Comparison of ENCODE assay signal across 28 cellular contexts in genomic region chr1:193265716-193266115, GRCh38.
DNase-seq lines count a peak whose midpoint lies in the region; ATAC-seq and TF ChIP-seq lines count a peak whose summit lies in the region.
"Had no signal": no experiment of that assay in that cellular context is flagged by ENCODE, and none has a peak within 500 bp of the region (broad histone marks: within the 10 kb centered on the region; RNA-seq: fewer than 3 reads in every experiment).

No MANE protein-coding gene starts in this region.

- no peaks in the 10 kb centered on the region for H3F3A ChIP-seq in neural progenitor cell (ENCODE audit: low read depth)

- peaks cover 29% of the 10 kb centered on the region for H3K36me3 Mint-ChIP-seq in mesothelial cell of epicardium
- peaks cover 10% of the 10 kb centered on the region for H3K36me3 Mint-ChIP-seq in neural progenitor cell

- peaks cover 24% of the 10 kb centered on the region for H3K9me3 Mint-ChIP-seq in mesothelial cell of epicardium
- H3K9me3 Mint-ChIP-seq in neural progenitor cell, result no peaks in the 10 kb centered on the region
- H3K9me3 Mint-ChIP-seq: activated naive CD8-positive, alpha-beta T cell treated with anti-CD3 and anti-CD28 coated beads for 36 hours had no signal

- no peak overlapping the region for H2AFZ ChIP-seq in neural progenitor cell (replicated peaks)
- H2AFZ ChIP-seq: GM23248 had no signal

- peaks cover 9% of the 10 kb centered on the region for H3K4me1 ChIP-seq in neural progenitor cell
- H3K4me1 ChIP-seq: transverse colon had no signal

- no peak overlapping the region for H3K4me3 Mint-ChIP-seq in mesothelial cell of epicardium
- H3K4me3 Mint-ChIP-seq in neural progenitor cell, result no peak overlapping the region
- H3K4me3 Mint-ChIP-seq: activated CD4-positive, alpha-beta T cell treated with anti-CD3 and anti-CD28 coated beads for 36 hours; activated CD8-positive, alpha-beta T cell treated with anti-CD3 and anti-CD28 coated beads, Interleukin-2, amount 10 ng/mL, durations not matched to agents 7 days and 5 days; activated naive CD8-positive, alpha-beta T cell treated with anti-CD3 and anti-CD28 coated beads for 36 hours; CD4-positive, alpha-beta T cell; nephron; T-helper 2 cell treated with Interferon-gamma antibody and Interleukin-4, amounts not matched to agents 5 μg/mL and 100 μg/mL, for 36 hours had no signal

- no peak overlapping the region for H3K27ac Mint-ChIP-seq in mesothelial cell of epicardium
- no peak overlapping the region for H3K27ac Mint-ChIP-seq in neural progenitor cell
- H3K27ac Mint-ChIP-seq: activated CD4-positive, alpha-beta T cell treated with anti-CD3 and anti-CD28 coated beads for 36 hours; activated CD8-positive, alpha-beta T cell treated with anti-CD3 and anti-CD28 coated beads, Interleukin-2, amount 10 ng/mL, durations not matched to agents 7 days and 5 days; activated naive CD8-positive, alpha-beta T cell treated with anti-CD3 and anti-CD28 coated beads for 36 hours; CD4-positive, alpha-beta T cell; nephron; T-helper 2 cell treated with Interferon-gamma antibody and Interleukin-4, amounts not matched to agents 5 μg/mL and 100 μg/mL, for 36 hours had no signal

- H3K4me1 Mint-ChIP-seq in mesothelial cell of epicardium (no peaks in the 10 kb centered on the region), neural progenitor cell (no peaks in the 10 kb centered on the region)
- H3K4me1 Mint-ChIP-seq: activated naive CD8-positive, alpha-beta T cell treated with anti-CD3 and anti-CD28 coated beads for 36 hours had no signal

- H3K27ac ChIP-seq in neural progenitor cell, result no peak overlapping the region
- H3K27ac ChIP-seq: coronary artery, GM23248, skin epidermis, transverse colon had no signal

- H3K9me3 ChIP-seq in neural progenitor cell (ENCODE audit: low read depth), result no peaks in the 10 kb centered on the region
- H3K9me3 ChIP-seq: transverse colon had no signal

- no peak overlapping the region for H3K4me3 ChIP-seq in neural progenitor cell
- H3K4me3 ChIP-seq: coronary artery, GM23248, skin epidermis, transverse colon had no signal

- H3K27me3 ChIP-seq in neural progenitor cell, result no peaks in the 10 kb centered on the region
- H3K27me3 ChIP-seq: transverse colon had no signal

- H3K27me3 Mint-ChIP-seq in mesothelial cell of epicardium (ENCODE audit: low read depth) (no peaks in the 10 kb centered on the region), neural progenitor cell (ENCODE audit: insufficient read depth, low read depth) (no peaks in the 10 kb centered on the region)
- H3K27me3 Mint-ChIP-seq: activated CD4-positive, alpha-beta T cell treated with anti-CD3 and anti-CD28 coated beads for 36 hours; activated naive CD8-positive, alpha-beta T cell treated with anti-CD3 and anti-CD28 coated beads for 36 hours; CD4-positive, alpha-beta T cell had no signal

- H3K4me2 ChIP-seq in neural progenitor cell, result no peak overlapping the region

- no peak for DNase-seq in mesothelial cell of epicardium (ENCODE audit: low spot score in 2 of 2, unreplicated experiment in 2 of 2)
- no peak for DNase-seq in neural progenitor cell (ENCODE audit: low spot score)
- no peak for DNase-seq in ureter (ENCODE audit: low spot score)
- DNase-seq in hypothalamus (lab: John Stamatoyannopoulos, UW), result no peak
- DNase-seq: activated CD4-positive, alpha-beta T cell treated with anti-CD3 and anti-CD28 coated beads for 36 hours; activated CD8-positive, alpha-beta T cell treated with anti-CD3 and anti-CD28 coated beads, Interleukin-2, amount 10 ng/mL, durations not matched to agents 7 days and 5 days; activated effector memory CD4-positive, alpha-beta T cell treated with Interleukin-2 at 50 U/mL for 16 hours; activated naive CD8-positive, alpha-beta T cell treated with anti-CD3 and anti-CD28 coated beads for 36 hours; CD4-positive, alpha-beta T cell; effector memory CD4-positive, alpha-beta T cell; EL; erythroblast; glutamatergic neuron; GM23248; NCI-H146; NCI-H510A; NK-92 treated with Interleukin-12 subunit alpha and Interleukin-12 subunit beta, amount 100 ng/mL, for 24 hours; PC-3; transverse colon had no signal

- TF ChIP-seq CTCF in mesothelial cell of epicardium (IDR thresholded peaks at IDR 0.05; ENCODE audit: unreplicated experiment) (no peak), neural progenitor cell (IDR thresholded peaks at IDR 0.05) (no peak)

- ATAC-seq in GM18498 (IDR thresholded peaks at IDR 0.05; ENCODE audit: unreplicated experiment), result peak; percentile 76
- peak; percentile 58 for ATAC-seq in GM19395 (IDR thresholded peaks at IDR 0.05; ENCODE audit: unreplicated experiment)
- peak; percentile 49 for ATAC-seq in GM21786 (IDR thresholded peaks at IDR 0.05; ENCODE audit: unreplicated experiment)
- peak; percentile 48 for ATAC-seq in HG03196 (IDR thresholded peaks at IDR 0.05; ENCODE audit: unreplicated experiment)
- ATAC-seq: activated CD4-positive, alpha-beta T cell treated with anti-CD3 and anti-CD28 coated beads for 36 hours; activated CD8-positive, alpha-beta T cell treated with anti-CD3 and anti-CD28 coated beads, Interleukin-2, amount 10 ng/mL, durations not matched to agents 7 days and 5 days; PC-3; Right ventricle myocardium inferior had no signal

- no peaks in the 10 kb centered on the region for H3K79me2 ChIP-seq in neural progenitor cell (ENCODE audit: low read depth)

- H4K20me1 ChIP-seq in neural progenitor cell (ENCODE audit: low read depth), result no peaks in the 10 kb centered on the region

- no peak overlapping the region for H3K9ac ChIP-seq in neural progenitor cell
- H3K9ac ChIP-seq: GM23248 had no signal

- no peaks in the 10 kb centered on the region for H3K36me3 ChIP-seq in neural progenitor cell
- H3K36me3 ChIP-seq: transverse colon had no signal
